ENCODE assay signal across 22 cellular contexts in genomic region chr1:46948629-46949282, GRCh38. TPM values are rescaled to one million over a fixed set of nuclear protein-coding genes. Genes with fewer than 3 reads are reported as not detected.
A peak's percentile ranks its signal among the peaks of the same experiment; 100 is the strongest.
DNase-seq lines count a peak whose midpoint lies in the region; ATAC-seq, FAIRE-seq and TF ChIP-seq lines count a peak whose summit lies in the region.
"Had no signal": no experiment of that assay in that cellular context is flagged by ENCODE, and none has a peak within 500 bp of the region (broad histone marks: within the 10 kb centered on the region; RNA-seq: fewer than 3 reads in every experiment).

No MANE protein-coding gene starts in this region.

- H3K9me3 ChIP-seq in RWPE2 (ENCODE audit: severe bottlenecking) (no peaks in the 10 kb centered on the region), pancreas (no peaks in the 10 kb centered on the region), heart right ventricle (peaks cover 0 to 10% (median 0%) of the 10 kb centered on the region in 11 donors), tibial nerve (peaks cover 0 to 6% (median 0%) of the 10 kb centered on the region in 4 donors)
- H3K9me3 ChIP-seq: SJSA1 had no signal

- H3K27ac ChIP-seq in RWPE2 (ENCODE audit: poor library complexity, severe bottlenecking) (no peak overlapping the region), pancreas (peak overlapping the region in 1 of 4 donors; percentile 39), heart right ventricle (no peak overlapping the region), tibial nerve (no peak overlapping the region)
- H3K27ac ChIP-seq: brain microvascular endothelial cell, SJSA1 had no signal

- TF ChIP-seq CTCF in RWPE2 (IDR thresholded peaks at IDR 0.05; ENCODE audit: poor library complexity, severe bottlenecking): no peak
- TF ChIP-seq CTCF in pancreas (IDR thresholded peaks at IDR 0.05): no peak
- TF ChIP-seq CTCF in heart right ventricle (IDR thresholded peaks at IDR 0.05): no peak
- no peak for TF ChIP-seq CTCF in tibial nerve (IDR thresholded peaks at IDR 0.05)

- peak; percentile 64 for DNase-seq in DMS53 treated with DMSO at 0.1 percent for 48 hours (lab: John Stamatoyannopoulos, UW; ENCODE audit: unreplicated experiment)
- no peak for DNase-seq in RWPE2 (ENCODE audit: low spot score)
- DNase-seq in kidney glomerular epithelial cell (lab: John Stamatoyannopoulos, UW): peak; percentile 39
- peak in 1 of 6 donors; percentile 21 for DNase-seq in pancreas
- DNase-seq in superior temporal gyrus (ENCODE audit: extremely low spot score): no peak
- no peak for DNase-seq in heart right ventricle
- DNase-seq in tibial nerve (ENCODE audit: low spot score in 2 of 2): no peak
- DNase-seq: activated T-cell treated with anti-CD3 and anti-CD28 coated beads, Interleukin-2, amount 50 U/mL, for 72 hours; brain microvascular endothelial cell; CD4-positive, alpha-beta T cell; DND-41; erythroblast; HCEC 1CT; KG1; NCI-H1048; NCI-H2171; nephron progenitor cell had no signal

- intact Hi-C loops in pancreas (cut with DNase I): no loop called here
- intact Hi-C loops in heart right ventricle (cut with DNase I): no loop called here

- H3K4me3 ChIP-seq in RWPE2 (ENCODE audit: severe bottlenecking): no peak overlapping the region
- H3K4me3 ChIP-seq in pancreas: no peak overlapping the region
- no peak overlapping the region for H3K4me3 ChIP-seq in heart right ventricle
- H3K4me3 ChIP-seq in tibial nerve: no peak overlapping the region
- H3K4me3 ChIP-seq: SJSA1 had no signal

- TF ChIP-seq POLR2A in tibial nerve (IDR thresholded peaks at IDR 0.05): no peak

- peak; percentile 50; the same call in 1 of the 3 replicates for ATAC-seq in RWPE2 (ENCODE audit: low read depth)
- peak; percentile 92 to 96 (median 95) for ATAC-seq in pancreas
- ATAC-seq in HG03442 (IDR thresholded peaks at IDR 0.05; ENCODE audit: unreplicated experiment): no peak
- no peak for ATAC-seq in heart right ventricle
- ATAC-seq: activated T-cell treated with anti-CD3 and anti-CD28 coated beads, Interleukin-2, amount 50 U/mL, for 72 hours; WTC11 had no signal

- no peak for FAIRE-seq in pancreas (lab: Jason Lieb, UNC)

- H3K4me1 ChIP-seq in RWPE2 (ENCODE audit: insufficient read depth, poor library complexity, severe bottlenecking) (no peaks in the 10 kb centered on the region), pancreas (peaks cover 0 to 6% (median 0%) of the 10 kb centered on the region in 3 donors), heart right ventricle (peaks cover 0 to 4% (median 0%) of the 10 kb centered on the region in 9 donors), tibial nerve (no peaks in the 10 kb centered on the region)
- H3K4me1 ChIP-seq: SJSA1 had no signal

- no peaks in the 10 kb centered on the region for H3K36me3 ChIP-seq in RWPE2 (ENCODE audit: low read depth)
- H3K36me3 ChIP-seq in pancreas: no peaks in the 10 kb centered on the region
- H3K36me3 ChIP-seq in heart right ventricle: no peaks in the 10 kb centered on the region
- H3K36me3 ChIP-seq in tibial nerve: no peaks in the 10 kb centered on the region
- H3K36me3 ChIP-seq: brain microvascular endothelial cell, SJSA1 had no signal

- no peak for TF ChIP-seq EP300 in tibial nerve (IDR thresholded peaks at IDR 0.05)

- no peaks in the 10 kb centered on the region for H3K27me3 ChIP-seq in RWPE2 (ENCODE audit: insufficient read depth, poor library complexity, severe bottlenecking)
- H3K27me3 ChIP-seq in pancreas: no peaks in the 10 kb centered on the region
- H3K27me3 ChIP-seq in heart right ventricle: no peaks in the 10 kb centered on the region
- H3K27me3 ChIP-seq in tibial nerve: no peaks in the 10 kb centered on the region
- H3K27me3 ChIP-seq: brain microvascular endothelial cell had no signal

- 11 to 25% methylated on average over 3 to 4 of the region's 4 CpGs for WGBS in pancreas, 2 donors
- WGBS in heart right ventricle, 2 donors: 51 to 54% methylated on average over 4 of the region's 4 CpGs
- 53 to 57% methylated on average over 3 of the region's 4 CpGs for WGBS in tibial nerve, 2 donors

RNA-seq across cellular contexts. Expression of gene CYP4A11, which starts 7.5 kb away (rescaled TPM):
- total RNA-seq in pancreas (under 1 TPM in 4 of 6 donors, not detected in 2; 0.26 to 0.74 (median 0.35) TPM), heart right ventricle (under 1 TPM in 1 of 10 donors, not detected in 9; 0.25 TPM), tibial nerve (under 1 TPM in 2 of 4 donors, not detected in 2; 0.30 to 0.42 TPM)
- polyA plus RNA-seq in pancreas (under 1 TPM; 0.23 to 0.87 TPM), heart right ventricle (under 1 TPM; 0.01 to 0.15 TPM)
- total RNA-seq: activated T-cell treated with anti-CD3 and anti-CD28 coated beads, Interleukin-2, amount 50 U/mL, for 72 hours; CD4-positive, alpha-beta T cell; pulmonary artery endothelial cell; SJSA1; T-helper 2 cell treated with Interferon-gamma antibody and Interleukin-4, amounts not matched to agents 100 ng/mL and 5 ng/mL, for 36 hours had no signal

Comparison
In these comparisons a context has a peak if more than half of its experiments do, and no peak if none do; other contexts are left out.
1. DNase-seq: peak in DMS53 treated with DMSO at 0.1 percent for 48 hours (single experiment) and kidney glomerular epithelial cell (single experiment); none in RWPE2 (single experiment), superior temporal gyrus (single experiment), heart right ventricle (0 of 2) and tibial nerve (0 of 2).
2. ATAC-seq: peak in RWPE2 (single experiment) and pancreas (4 of 4); none in HG03442 (single experiment) and heart right ventricle (0 of 8).